In the genomic region with DNA sequence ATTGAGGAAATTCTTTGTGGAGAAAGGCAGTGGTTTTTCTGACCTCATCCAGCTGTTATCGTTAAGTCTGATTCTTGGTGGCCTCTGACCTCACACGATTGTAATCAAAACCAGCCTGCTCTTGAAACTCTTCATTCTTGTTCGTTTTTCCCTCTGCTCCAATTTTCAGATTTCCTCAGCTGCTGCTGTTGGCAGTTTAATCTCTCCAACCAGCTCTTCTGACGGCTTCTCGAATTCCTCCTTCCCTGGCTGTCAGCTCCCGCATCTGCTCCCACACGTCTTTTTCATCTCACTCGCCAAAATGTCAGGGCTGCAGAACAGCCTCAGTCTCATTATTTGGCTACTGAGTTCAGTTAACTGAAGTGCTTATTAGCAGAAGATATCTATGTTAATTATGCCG, we compare ENCODE assay signal across 14 cellular contexts.
DNase-seq lines count a peak whose midpoint lies in the region; TF ChIP-seq lines count a peak whose summit lies in the region.
"Had no signal": no experiment of that assay in that cellular context is flagged by ENCODE, and none has a peak within 500 bp of the region (broad histone marks: within the 10 kb centered on the region; RNA-seq: fewer than 3 reads in every experiment).

No MANE protein-coding gene starts in this region.

- no peak overlapping the region for H3K4me3 ChIP-seq in hepatocyte
- H3K4me3 ChIP-seq: BLaER1 treated with 17β-estradiol and CSF1 and Interleukin-3, amounts not matched to agents 10 nM and 100 nM had no signal

- H2BK20ac ChIP-seq in H9 (ENCODE audit: low read depth, low read length, poor library complexity, severe bottlenecking): peak overlapping the region; percentile 6

- H4K5ac ChIP-seq in H9 (ENCODE audit: insufficient read length, low read depth, low read length): no peak overlapping the region

- no peaks in the 10 kb centered on the region for H4K20me1 ChIP-seq in H9 (ENCODE audit: control insufficient read depth, insufficient read depth, insufficient read length)
- H4K20me1 ChIP-seq in hepatocyte (ENCODE audit: insufficient read depth, poor library complexity, severe bottlenecking): no peaks in the 10 kb centered on the region
- H4K20me1 ChIP-seq: BLaER1 treated with 17β-estradiol and CSF1 and Interleukin-3, amounts not matched to agents 10 nM and 100 nM had no signal

- H3K4me2 ChIP-seq in H9 (ENCODE audit: insufficient read depth, insufficient read length, low read length): no peak overlapping the region
- peak overlapping the region; percentile 29 for H3K4me2 ChIP-seq in hepatocyte
- H3K4me2 ChIP-seq: BLaER1 treated with 17β-estradiol and CSF1 and Interleukin-3, amounts not matched to agents 10 nM and 100 nM had no signal

- H2BK120ac ChIP-seq in H9 (ENCODE audit: low read depth, low read length, poor library complexity, severe bottlenecking): no peak overlapping the region

- H3K23ac ChIP-seq in H9 (ENCODE audit: insufficient read length, low read depth, low read length): no peak overlapping the region

- DNase-seq in H9 (no peak), NCI-H774 (lab: John Stamatoyannopoulos, UW) (peak; percentile 33), hepatocyte (ENCODE audit: low spot score) (no peak), putamen (ENCODE audit: low spot score) (peak; percentile 49), AG20443 (ENCODE audit: low spot score) (no peak), NCI-H2029 treated with DMSO at 0.1 percent for 48 hours (lab: John Stamatoyannopoulos, UW) (no peak)
- no peak for DNase-seq in activated CD4-positive, alpha-beta T cell treated with anti-CD3 and anti-CD28 coated beads, Interleukin-2, amount 10 ng/mL, durations not matched to agents 7 days and 5 days
- no peak for DNase-seq in effector CD8-positive, alpha-beta T cell (lab: John Stamatoyannopoulos, UW)
- DNase-seq: DMS 273 treated with DMSO at 0.1 percent for 48 hours, GOT3, KBM-7, NCI-H1694 had no signal

- H3K27me3 ChIP-seq in H9 (ENCODE audit: insufficient read depth, low read length) (no peaks in the 10 kb centered on the region; the same call in 1 of the 2 replicates), hepatocyte (no peaks in the 10 kb centered on the region)
- H3K27me3 ChIP-seq: BLaER1 treated with 17β-estradiol and CSF1 and Interleukin-3, amounts not matched to agents 10 nM and 100 nM had no signal

- H3K9me3 ChIP-seq in H9 (ENCODE audit: control insufficient read depth, low read depth, low read length): no peaks in the 10 kb centered on the region
- no peaks in the 10 kb centered on the region for H3K9me3 ChIP-seq in hepatocyte (ENCODE audit: low read depth)

- H4K91ac ChIP-seq in H9 (ENCODE audit: insufficient read length, low read depth, low read length): no peak overlapping the region

- no CpG with 5 or more reads among the region's 9 CpGs for WGBS in H9 (ENCODE audit: extremely low coverage, insufficient read length, low lambda C conversion rate)
- WGBS in hepatocyte (ENCODE audit: low lambda C conversion rate, missing lambda C conversion rate): 41% methylated on average over 9 of the region's 9 CpGs

- H3K27ac Mint-ChIP-seq in H9: peak overlapping the region in 1 of 3 experiments; percentile 16; a peak in 1 of 7 replicates
- H3K27ac Mint-ChIP-seq in activated CD4-positive, alpha-beta T cell treated with anti-CD3 and anti-CD28 coated beads, Interleukin-2, amount 10 ng/mL, durations not matched to agents 7 days and 5 days: no peak overlapping the region

- no peak overlapping the region for H3K14ac ChIP-seq in H9 (ENCODE audit: insufficient read depth, low read length)

- H3K9me2 ChIP-seq in hepatocyte (replicated peaks; ENCODE audit: insufficient read depth): no peaks in the 10 kb centered on the region

- POLR2A ChIA-PET in activated CD4-positive, alpha-beta T cell treated with anti-CD3 and anti-CD28 coated beads, Interleukin-2, amount 10 ng/mL, durations not matched to agents 7 days and 5 days (lab: Charles Lee): no interaction called here

- no peak overlapping the region for H3K56ac ChIP-seq in H9 (ENCODE audit: insufficient read length, low read depth, low read length)

- no peak overlapping the region for H2BK12ac ChIP-seq in H9 (ENCODE audit: insufficient read length, low read depth, low read length)

- no peak overlapping the region for H2BK5ac ChIP-seq in H9 (ENCODE audit: insufficient read length, low read length)

- no peak overlapping the region for H2AK5ac ChIP-seq in H9 (ENCODE audit: insufficient read length, low read length)

- no peak overlapping the region for H3T11ph ChIP-seq in H9 (ENCODE audit: low read length)

- H3K4ac ChIP-seq in H9 (ENCODE audit: low read depth, low read length): no peak overlapping the region

- H3K27ac ChIP-seq in H9 (ENCODE audit: insufficient read length, low read depth, low read length) (no peak overlapping the region), hepatocyte (no peak overlapping the region)
- H3K27ac ChIP-seq: BLaER1 treated with 17β-estradiol and CSF1 and Interleukin-3, amounts not matched to agents 10 nM and 100 nM; HL-60 had no signal

- no peaks in the 10 kb centered on the region for H3K79me1 ChIP-seq in H9 (ENCODE audit: insufficient read depth, low read depth, low read length, poor library complexity, severe bottlenecking)

- no peak overlapping the region for H2AFZ ChIP-seq in H9 (ENCODE audit: low read length)
- no peak overlapping the region for H2AFZ ChIP-seq in hepatocyte

- no peaks in the 10 kb centered on the region for H3K79me2 ChIP-seq in H9 (ENCODE audit: insufficient read depth, low read length)
- no peaks in the 10 kb centered on the region for H3K79me2 ChIP-seq in hepatocyte

- H3K4me1 ChIP-seq in H9 (ENCODE audit: insufficient read depth, low read length): no peaks in the 10 kb centered on the region
- no peaks in the 10 kb centered on the region for H3K4me1 ChIP-seq in hepatocyte (ENCODE audit: insufficient read depth)

- peaks cover 10 to 13% of the 10 kb centered on the region in 2 experiments for H3K4me1 Mint-ChIP-seq in H9
- no peaks in the 10 kb centered on the region for H3K4me1 Mint-ChIP-seq in activated CD4-positive, alpha-beta T cell treated with anti-CD3 and anti-CD28 coated beads, Interleukin-2, amount 10 ng/mL, durations not matched to agents 7 days and 5 days

- no peaks in the 10 kb centered on the region for H3K23me2 ChIP-seq in H9 (ENCODE audit: insufficient read length, low read depth, low read length, poor library complexity, severe bottlenecking)

- H3K27me3 Mint-ChIP-seq in H9 (ENCODE audit: low read depth): no peaks in the 10 kb centered on the region
- no peaks in the 10 kb centered on the region for H3K27me3 Mint-ChIP-seq in activated CD4-positive, alpha-beta T cell treated with anti-CD3 and anti-CD28 coated beads, Interleukin-2, amount 10 ng/mL, durations not matched to agents 7 days and 5 days

- H2BK15ac ChIP-seq in H9 (ENCODE audit: low read depth, low read length): no peak overlapping the region

- no peak overlapping the region for H4K8ac ChIP-seq in H9 (replicated peaks; ENCODE audit: insufficient read length, low read depth, low read length)

- CTCF ChIA-PET in activated CD4-positive, alpha-beta T cell treated with anti-CD3 and anti-CD28 coated beads, Interleukin-2, amount 10 ng/mL, durations not matched to agents 7 days and 5 days (lab: Charles Lee): no interaction called here

- no peaks in the 10 kb centered on the region for H3K36me3 ChIP-seq in hepatocyte (replicated peaks; ENCODE audit: insufficient read depth, low read depth)
- H3K36me3 ChIP-seq: BLaER1 treated with 17β-estradiol and CSF1 and Interleukin-3, amounts not matched to agents 10 nM and 100 nM had no signal

- no peak overlapping the region for H3K4me3 Mint-ChIP-seq in H9
- H3K4me3 Mint-ChIP-seq in activated CD4-positive, alpha-beta T cell treated with anti-CD3 and anti-CD28 coated beads, Interleukin-2, amount 10 ng/mL, durations not matched to agents 7 days and 5 days: no peak overlapping the region

- H3K9ac ChIP-seq in H9 (ENCODE audit: extremely low read depth, insufficient read length, low read length): no peak overlapping the region
- H3K9ac ChIP-seq: BLaER1 treated with 17β-estradiol and CSF1 and Interleukin-3, amounts not matched to agents 10 nM and 100 nM had no signal

- H3K18ac ChIP-seq in H9 (ENCODE audit: insufficient read length, low read depth, low read length): no peak overlapping the region

- peaks cover 0 to 7% of the 10 kb centered on the region in 2 experiments; a peak in 4 of 5 replicates for H3K9me3 Mint-ChIP-seq in H9
- H3K9me3 Mint-ChIP-seq in activated CD4-positive, alpha-beta T cell treated with anti-CD3 and anti-CD28 coated beads, Interleukin-2, amount 10 ng/mL, durations not matched to agents 7 days and 5 days: no peaks in the 10 kb centered on the region

- H3K36me3 Mint-ChIP-seq in H9 (ENCODE audit: insufficient read depth in 1 of 3, low read depth in 3 of 3): peaks cover 0 to 3% (median 0%) of the 10 kb centered on the region in 3 experiments; a peak in 3 of 7 replicates
- H3K36me3 Mint-ChIP-seq in activated CD4-positive, alpha-beta T cell treated with anti-CD3 and anti-CD28 coated beads, Interleukin-2, amount 10 ng/mL, durations not matched to agents 7 days and 5 days (ENCODE audit: low read depth): no peaks in the 10 kb centered on the region

- no peak for TF ChIP-seq CTCF in H9 (conservative IDR thresholded peaks at IDR 0.05)
- TF ChIP-seq CTCF in hepatocyte (IDR thresholded peaks at IDR 0.05; ENCODE audit: poor library complexity): no peak

Comparison
In these comparisons a context has a peak if more than half of its experiments do, and no peak if none do; other contexts are left out.
1. DNase-seq: peak in NCI-H774 (single experiment) and putamen (single experiment); none in H9 (single experiment), hepatocyte (single experiment), AG20443 (single experiment), activated CD4-positive, alpha-beta T cell treated with anti-CD3 and anti-CD28 coated beads, Interleukin-2, amount 10 ng/mL, durations not matched to agents 7 days and 5 days (single experiment), effector CD8-positive, alpha-beta T cell (single experiment) and NCI-H2029 treated with DMSO at 0.1 percent for 48 hours (single experiment).